ENCODE assay signal across 13 cellular contexts in genomic region chr5:92944903-92945629, GRCh38.
DNase-seq lines count a peak whose midpoint lies in the region; ATAC-seq, FAIRE-seq and TF ChIP-seq lines count a peak whose summit lies in the region.
"Had no signal": no experiment of that assay in that cellular context is flagged by ENCODE, and none has a peak within 500 bp of the region (broad histone marks: within the 10 kb centered on the region; RNA-seq: fewer than 3 reads in every experiment).

No MANE protein-coding gene starts in this region.

- no CpG with 5 or more reads among the region's 3 CpGs for WGBS in neuronal stem cell (ENCODE audit: extremely low coverage in 2 of 2, insufficient read length in 2 of 2, insufficient replicate concordance in 1 of 2), 2 donors

- no peak for TF ChIP-seq CTCF in endothelial cell of umbilical vein (IDR thresholded peaks at IDR 0.05; ENCODE audit: extremely low read depth in 1 of 2, insufficient read depth in 1 of 2, low read depth in 1 of 2, low read length in 2 of 2)

- peak overlapping the region; percentile 37 for H3K27ac ChIP-seq in endothelial cell of umbilical vein (ENCODE audit: insufficient read depth, low read depth, low read length)
- H3K27ac ChIP-seq in neuronal stem cell (replicated peaks; ENCODE audit: low read length): no peak overlapping the region
- H3K27ac ChIP-seq: Peyer's patch had no signal

- no peak overlapping the region for H3K18ac ChIP-seq in neuronal stem cell (ENCODE audit: low read length)

- intact Hi-C loops in endothelial cell of umbilical vein (cut with micrococcal nuclease): no loop called here

- dilution Hi-C loops in endothelial cell of umbilical vein (cut with MboI; ENCODE audit: extremely low pct_ligation_motif_present, low sequenced_read_pairs): no loop called here

- no peak overlapping the region for H3K4ac ChIP-seq in neuronal stem cell (ENCODE audit: low read length)

- peak overlapping the region; percentile 31 for H3K9ac ChIP-seq in endothelial cell of umbilical vein (replicated peaks; ENCODE audit: extremely low read depth, insufficient read depth, low read length)
- H3K9ac ChIP-seq in neuronal stem cell (ENCODE audit: low read depth, low read length, poor library complexity): no peak overlapping the region

- peak; percentile 69 for FAIRE-seq in endothelial cell of umbilical vein (lab: Jason Lieb, UNC)
- FAIRE-seq: GM18507 had no signal

- no peak for TF ChIP-seq POLR2A in endothelial cell of umbilical vein (IDR thresholded peaks at IDR 0.05; ENCODE audit: low read depth, low read length)

- H4K8ac ChIP-seq in neuronal stem cell (ENCODE audit: low read depth, low read length): no peak overlapping the region

- BruUV-seq in endothelial cell of umbilical vein (replicated peaks; lab: Mats Ljungman, UMichigan): no TSS peak

- no peaks in the 10 kb centered on the region for H3K36me3 ChIP-seq in endothelial cell of umbilical vein (ENCODE audit: control insufficient read depth in 2 of 2, extremely low read depth in 1 of 2, insufficient read depth in 2 of 2, low read length in 2 of 2)
- H3K36me3 ChIP-seq in neuronal stem cell (replicated peaks in 1 of 2; ENCODE audit: control insufficient read depth in 2 of 2, insufficient read depth in 2 of 2, low read length in 2 of 2): no peaks in the 10 kb centered on the region
- H3K36me3 ChIP-seq: HAP-1, Peyer's patch had no signal

- peak overlapping the region; percentile 74 for H3K4me2 ChIP-seq in endothelial cell of umbilical vein (ENCODE audit: insufficient read depth, low read length)
- no peak overlapping the region for H3K4me2 ChIP-seq in neuronal stem cell (ENCODE audit: insufficient read depth, low read length, poor library complexity, severe bottlenecking)

- H4K91ac ChIP-seq in neuronal stem cell (ENCODE audit: low read depth, low read length, poor library complexity): no peak overlapping the region

- H3K79me1 ChIP-seq in neuronal stem cell (ENCODE audit: low read depth, low read length): no peaks in the 10 kb centered on the region

- H2AK5ac ChIP-seq in neuronal stem cell (ENCODE audit: low read depth, low read length): no peak overlapping the region

- no peak overlapping the region for H3K14ac ChIP-seq in neuronal stem cell (ENCODE audit: low read length)

- CTCF ChIA-PET in endothelial cell of umbilical vein (lab: Charles Lee): interaction anchor here (0.7 to 2.9 kb wide), 6 partner anchors 13 to 118 kb away, joined by 3 to 11 read pairs (median 4); no protein-coding TSS in a partner anchor

- H4K20me1 ChIP-seq in endothelial cell of umbilical vein (replicated peaks; ENCODE audit: control insufficient read depth, extremely low read depth, insufficient read depth, low read length): no peaks in the 10 kb centered on the region

- no peak for ATAC-seq in HG03045 (IDR thresholded peaks at IDR 0.05; ENCODE audit: unreplicated experiment)
- ATAC-seq in GM19452 (IDR thresholded peaks at IDR 0.05; ENCODE audit: unreplicated experiment): no peak
- ATAC-seq: activated T-helper 17 cell treated with anti-CD3 and anti-CD28 coated beads, Interleukin-2, amount 50 U/mL, for 72 hours had no signal

- H3K4me3 ChIP-seq in endothelial cell of umbilical vein (replicated peaks in 1 of 3; ENCODE audit: insufficient read depth in 1 of 3, low read depth in 1 of 3, low read length in 3 of 3) (peak overlapping the region in 1 of 3 experiments; percentile 28), neuronal stem cell (ENCODE audit: low read length in 2 of 2) (no peak overlapping the region)
- H3K4me3 ChIP-seq: HAP-1, Peyer's patch had no signal

- H3K4me1 ChIP-seq in endothelial cell of umbilical vein (ENCODE audit: control insufficient read depth, extremely low read depth, insufficient read depth, low read length): peaks cover 16% of the 10 kb centered on the region
- H3K4me1 ChIP-seq in neuronal stem cell (ENCODE audit: control insufficient read depth in 2 of 2, insufficient read depth in 1 of 2, low read depth in 1 of 2, low read length in 2 of 2): peaks cover 0 to 10% of the 10 kb centered on the region in 2 donors
- H3K4me1 ChIP-seq: HAP-1, Peyer's patch had no signal

- POLR2A ChIA-PET in endothelial cell of umbilical vein (lab: Charles Lee): no interaction called here

- H3K9me3 ChIP-seq in endothelial cell of umbilical vein (replicated peaks; ENCODE audit: control insufficient read depth, insufficient read depth, low read length): no peaks in the 10 kb centered on the region
- peaks cover 0 to 5% of the 10 kb centered on the region in 2 donors for H3K9me3 ChIP-seq in neuronal stem cell (replicated peaks in 1 of 2; ENCODE audit: control insufficient read depth in 2 of 2, insufficient read depth in 1 of 2, low read depth in 1 of 2, low read length in 2 of 2)
- H3K9me3 ChIP-seq: HAP-1, Peyer's patch had no signal

- DNase-seq in Ammon's horn (ENCODE audit: low spot score) (peak; percentile 16), M059J (ENCODE audit: low read depth) (peak; percentile 62), endothelial cell of umbilical vein (ENCODE audit: low read depth, low spot score) (peak; percentile 83), neuronal stem cell (ENCODE audit: low spot score) (no peak), ecto neural progenitor cell (ENCODE audit: low spot score) (no peak), amygdala (lab: John Stamatoyannopoulos, UW) (no peak)
- DNase-seq: activated B cell treated with CpG ODN at 0.5 μM for 24 hours, Peyer's patch had no signal

- no peak overlapping the region for H2BK5ac ChIP-seq in neuronal stem cell (ENCODE audit: low read length)

- no peak overlapping the region for H2BK120ac ChIP-seq in neuronal stem cell (ENCODE audit: low read depth, low read length)

- no peaks in the 10 kb centered on the region for H3K27me3 ChIP-seq in endothelial cell of umbilical vein (ENCODE audit: control insufficient read depth in 2 of 2, insufficient read depth in 2 of 2, low read length in 2 of 2)
- no peaks in the 10 kb centered on the region for H3K27me3 ChIP-seq in neuronal stem cell (ENCODE audit: control insufficient read depth in 3 of 3, insufficient read depth in 3 of 3, low read depth in 1 of 3, low read length in 3 of 3)
- H3K27me3 ChIP-seq: Peyer's patch had no signal

- no peak overlapping the region for H2BK12ac ChIP-seq in neuronal stem cell (ENCODE audit: low read length)

- no peaks in the 10 kb centered on the region for H3K9me1 ChIP-seq in endothelial cell of umbilical vein (replicated peaks; ENCODE audit: control insufficient read depth, extremely low read depth, insufficient read depth, low read length)

- H2BK15ac ChIP-seq in neuronal stem cell (ENCODE audit: low read length): no peak overlapping the region

- no peak overlapping the region for H3K23ac ChIP-seq in neuronal stem cell (ENCODE audit: low read depth, low read length, poor library complexity)

- H2AFZ ChIP-seq in endothelial cell of umbilical vein (ENCODE audit: low read depth, low read length) (peak overlapping the region; percentile 57), neuronal stem cell (ENCODE audit: low read length) (peak overlapping the region; percentile 79)

- no peaks in the 10 kb centered on the region for H3K79me2 ChIP-seq in endothelial cell of umbilical vein (ENCODE audit: control insufficient read depth, insufficient read depth, low read length)

TF ChIP-seq in endothelial cell of umbilical vein, 7 proteins besides CTCF, POLR2A, EP300 and RAD21:
- TF ChIP-seq POLR2AphosphoS5 (IDR thresholded peaks at IDR 0.05; ENCODE audit: insufficient read depth, low read depth, low read length) (no peak), EZH2 (IDR thresholded peaks at IDR 0.05; ENCODE audit: borderline replicate concordance, low read depth, low read length, severe bottlenecking) (no peak), GATA2 (IDR thresholded peaks at IDR 0.05; ENCODE audit: insufficient read depth, insufficient read length, low read depth, low read length) (no peak), JUN (IDR thresholded peaks at IDR 0.05; ENCODE audit: borderline replicate concordance, insufficient read depth, insufficient read length, low read depth) (no peak), FOS (IDR thresholded peaks at IDR 0.05; ENCODE audit: borderline replicate concordance, insufficient read depth, low read length) (no peak), MAX (IDR thresholded peaks at IDR 0.05; ENCODE audit: insufficient read depth, insufficient read length) (no peak), MYC (IDR thresholded peaks at IDR 0.05; ENCODE audit: low read depth, low read length) (no peak)

Comparison
In these comparisons a context has a peak if more than half of its experiments do, and no peak if none do; other contexts are left out.
1. DNase-seq: peak in Ammon's horn (single experiment), M059J (single experiment) and endothelial cell of umbilical vein (single experiment); none in neuronal stem cell (single experiment), ecto neural progenitor cell (single experiment) and amygdala (0 of 56).